ENCODE assay signal across 24 cellular contexts in genomic region chr15:29323557-29323956, GRCh38. TPM values are rescaled to one million over a fixed set of nuclear protein-coding genes. Genes with fewer than 3 reads are reported as not detected.
DNase-seq lines count a peak whose midpoint lies in the region; ATAC-seq and TF ChIP-seq lines count a peak whose summit lies in the region.
"Had no signal": no experiment of that assay in that cellular context is flagged by ENCODE, and none has a peak within 500 bp of the region (broad histone marks: within the 10 kb centered on the region; RNA-seq: fewer than 3 reads in every experiment).

No MANE protein-coding gene starts in this region.

- H3K27ac Mint-ChIP-seq in memory B cell (peak overlapping the region; percentile 61), GM23338 (no peak overlapping the region)
- H3K27ac Mint-ChIP-seq: CD14-positive monocyte; CD4-positive, alpha-beta memory T cell; CD4-positive, CD25-positive, alpha-beta regulatory T cell; CD8-positive, alpha-beta memory T cell had no signal

- H3K9me2 ChIP-seq in GM23338 (ENCODE audit: insufficient read depth), result no peaks in the 10 kb centered on the region

- no peak for TF ChIP-seq CTCF in GM20000 (IDR thresholded peaks at IDR 0.05; ENCODE audit: extremely low read depth, missing control alignments)
- no peak for TF ChIP-seq CTCF in OCI-LY3 (IDR thresholded peaks at IDR 0.05; ENCODE audit: low read depth, low read length)
- TF ChIP-seq CTCF in GM23338 (conservative IDR thresholded peaks at IDR 0.05; ENCODE audit: low read depth in 2 of 2), result no peak

- H4K8ac ChIP-seq in trophoblast cell (ENCODE audit: low read depth, low read length), result no peak overlapping the region

- H3K36me3 ChIP-seq in OCI-LY3 (replicated peaks; ENCODE audit: low read depth, low read length), result peaks cover 18% of the 10 kb centered on the region
- H3K36me3 ChIP-seq in trophoblast cell (ENCODE audit: control insufficient read depth in 1 of 2, insufficient read depth in 2 of 2, low read length in 2 of 2), result no peaks in the 10 kb centered on the region
- H3K36me3 ChIP-seq in GM23338 (ENCODE audit: insufficient read depth), result no peaks in the 10 kb centered on the region
- H3K36me3 ChIP-seq: BE2C, BLaER1 had no signal

- H3K9me3 Mint-ChIP-seq in memory B cell, result peaks cover 20% of the 10 kb centered on the region
- peaks cover 18% of the 10 kb centered on the region for H3K9me3 Mint-ChIP-seq in GM23338

- ATAC-seq in memory B cell (ENCODE audit: low read depth), result peak; percentile 53
- no peak for ATAC-seq in GM23338

- H3K27me3 Mint-ChIP-seq in memory B cell (no peaks in the 10 kb centered on the region), GM23338 (ENCODE audit: insufficient read depth, low read depth, poor library complexity) (peaks cover 2% of the 10 kb centered on the region)

- H3K36me3 Mint-ChIP-seq in memory B cell, result peaks cover 18% of the 10 kb centered on the region
- H3K36me3 Mint-ChIP-seq in GM23338 (ENCODE audit: low read depth), result peaks cover 11% of the 10 kb centered on the region; the same call in 2 of the 3 replicates
- H3K36me3 Mint-ChIP-seq: CD14-positive monocyte; CD4-positive, alpha-beta memory T cell had no signal

- H3K4me3 ChIP-seq in OCI-LY3 (ENCODE audit: low read length), result no peak overlapping the region
- H3K4me3 ChIP-seq in trophoblast cell (ENCODE audit: low read depth, low read length), result no peak overlapping the region
- H3K4me3 ChIP-seq in GM23338, result no peak overlapping the region
- H3K4me3 ChIP-seq: BLaER1 had no signal

- H3K4ac ChIP-seq in trophoblast cell (ENCODE audit: low read depth, low read length), result no peak overlapping the region

- H3K27ac ChIP-seq in OCI-LY3 (ENCODE audit: low read length) (peak overlapping the region; percentile 62), trophoblast cell (ENCODE audit: low read depth, low read length) (no peak overlapping the region), GM23338 (ENCODE audit: low read depth) (no peak overlapping the region)
- H3K27ac ChIP-seq: BLaER1 had no signal

- no peaks in the 10 kb centered on the region for H3K79me1 ChIP-seq in trophoblast cell (ENCODE audit: low read length)

- H3K4me3 Mint-ChIP-seq in memory B cell (no peak overlapping the region), GM23338 (no peak overlapping the region)
- H3K4me3 Mint-ChIP-seq: CD14-positive monocyte; CD4-positive, alpha-beta memory T cell; CD4-positive, CD25-positive, alpha-beta regulatory T cell; CD8-positive, alpha-beta memory T cell had no signal

- H3K14ac ChIP-seq in trophoblast cell (ENCODE audit: low read length), result no peak overlapping the region

- H3F3A ChIP-seq in GM23338 (replicated peaks; ENCODE audit: low read depth), result no peaks in the 10 kb centered on the region

- no CpG with 5 or more reads among the region's 1 CpG for WGBS in trophoblast cell (ENCODE audit: extremely low coverage, insufficient coverage, insufficient read length)

- H3K79me2 ChIP-seq in OCI-LY3 (ENCODE audit: low read length) (no peaks in the 10 kb centered on the region), trophoblast cell (ENCODE audit: control insufficient read depth, insufficient read depth, low read length, poor library complexity) (no peaks in the 10 kb centered on the region), GM23338 (replicated peaks; ENCODE audit: insufficient read depth) (no peaks in the 10 kb centered on the region)

- no peak overlapping the region for H4K12ac ChIP-seq in trophoblast cell (ENCODE audit: low read depth, low read length)

- H3K4me1 ChIP-seq in OCI-LY3 (ENCODE audit: low read length), result peaks cover 28% of the 10 kb centered on the region
- H3K4me1 ChIP-seq in trophoblast cell (ENCODE audit: control insufficient read depth in 1 of 2, insufficient read depth in 2 of 2, low read length in 2 of 2), result peaks cover 0 to 3% of the 10 kb centered on the region in 2 experiments
- H3K4me1 ChIP-seq in GM23338 (ENCODE audit: insufficient read depth), result peaks cover 25% of the 10 kb centered on the region
- H3K4me1 ChIP-seq: BE2C had no signal

- peak; percentile 22 for DNase-seq in GM20000 (ENCODE audit: low spot score)
- DNase-seq in memory B cell (ENCODE audit: low spot score in 2 of 2), result no peak
- no peak for DNase-seq in trophoblast cell
- no peak for DNase-seq in cortex of kidney (lab: John Stamatoyannopoulos, UW)
- DNase-seq in inferior parietal cortex (ENCODE audit: extremely low spot score), result no peak
- no peak for DNase-seq in GM23338 (ENCODE audit: low spot score)
- DNase-seq: 8988T; ACHN; BE2C; C1 segment of cervical spinal cord; CD4-positive, alpha-beta memory T cell; CD4-positive, CD25-positive, alpha-beta regulatory T cell; CD8-positive, alpha-beta memory T cell; COR-L47; DMS 273 treated with DMSO at 0.1 percent for 48 hours; DMS153; DMS53; DMS79; DND-41; EL; GDM1 had no signal

- H4K20me1 ChIP-seq in OCI-LY3 (ENCODE audit: insufficient read depth, low read length) (no peaks in the 10 kb centered on the region), GM23338 (replicated peaks; ENCODE audit: insufficient read depth) (no peaks in the 10 kb centered on the region)
- H4K20me1 ChIP-seq: BLaER1 had no signal

- H3K27me3 ChIP-seq in OCI-LY3 (ENCODE audit: low read depth, low read length) (no peaks in the 10 kb centered on the region), trophoblast cell (ENCODE audit: insufficient read depth, low read length) (no peaks in the 10 kb centered on the region), GM23338 (ENCODE audit: insufficient read depth) (no peaks in the 10 kb centered on the region)
- H3K27me3 ChIP-seq: BE2C, BLaER1 had no signal

- H3K9me3 ChIP-seq in OCI-LY3 (ENCODE audit: insufficient read depth, low read length) (peaks cover 14% of the 10 kb centered on the region; the same call in 1 of the 2 replicates), trophoblast cell (ENCODE audit: insufficient read depth, low read depth, low read length) (no peaks in the 10 kb centered on the region)
- H3K9me3 ChIP-seq: BE2C had no signal

- H3K9ac ChIP-seq in OCI-LY3 (ENCODE audit: low read length) (no peak overlapping the region; the same call in 1 of the 2 replicates), trophoblast cell (ENCODE audit: low read length) (no peak overlapping the region)
- H3K9ac ChIP-seq: BLaER1 had no signal

- no peak overlapping the region for H2AK5ac ChIP-seq in trophoblast cell (ENCODE audit: low read length)

- H3K23ac ChIP-seq in trophoblast cell (ENCODE audit: low read length), result no peak overlapping the region

- H3K4me2 ChIP-seq in OCI-LY3 (ENCODE audit: low read length), result peak overlapping the region; percentile 40
- H3K4me2 ChIP-seq in trophoblast cell (ENCODE audit: low read length), result no peak overlapping the region
- H3K4me2 ChIP-seq in GM23338, result no peak overlapping the region
- H3K4me2 ChIP-seq: BLaER1 had no signal

- 0 out of 2 replicates have a peak overlapping the region, but pooled peaks have one; percentile 4 for H2AFZ ChIP-seq in OCI-LY3 (ENCODE audit: low read depth, low read length)
- H2AFZ ChIP-seq in trophoblast cell (ENCODE audit: insufficient read depth, low read length, poor library complexity), result no peak overlapping the region
- H2AFZ ChIP-seq in GM23338, result no peak overlapping the region

- H3K4me1 Mint-ChIP-seq in memory B cell, result peaks cover 2% of the 10 kb centered on the region
- H3K4me1 Mint-ChIP-seq in GM23338, result peaks cover 34% of the 10 kb centered on the region
- H3K4me1 Mint-ChIP-seq: CD14-positive monocyte; CD4-positive, alpha-beta memory T cell; CD4-positive, CD25-positive, alpha-beta regulatory T cell; CD8-positive, alpha-beta memory T cell had no signal

- H2BK120ac ChIP-seq in trophoblast cell (ENCODE audit: insufficient read depth, low read length, poor library complexity), result no peak overlapping the region

- H3K18ac ChIP-seq in trophoblast cell (ENCODE audit: low read length), result no peak overlapping the region

- H2BK5ac ChIP-seq in trophoblast cell (ENCODE audit: low read depth, low read length, poor library complexity), result no peak overlapping the region

- H4K91ac ChIP-seq in trophoblast cell (ENCODE audit: low read depth, low read length), result no peak overlapping the region

- H2BK12ac ChIP-seq in trophoblast cell (ENCODE audit: low read length), result no peak overlapping the region

TF ChIP-seq in GM23338, 12 proteins besides CTCF, POLR2A, EP300 and RAD21 (continues in another document):
- TF ChIP-seq ZNF331 (CRISPR knock-in tag; IDR thresholded peaks at IDR 0.05; ENCODE audit: low read depth) (no peak), CREB1 (CRISPR knock-in tag; IDR thresholded peaks at IDR 0.05; ENCODE audit: low read depth) (no peak), EZH2 (IDR thresholded peaks at IDR 0.05; ENCODE audit: low read depth, unreplicated experiment) (no peak), POLR2AphosphoS5 (IDR thresholded peaks at IDR 0.05; ENCODE audit: low read depth) (no peak), JUNB (IDR thresholded peaks at IDR 0.05; ENCODE audit: unreplicated experiment) (no peak)

RNA-seq across cellular contexts. Expression of gene NSMCE3, which starts 53.9 kb away (rescaled TPM):
- polyA plus RNA-seq in trophoblast cell (2013), result 5.7 and 6.0 TPM in 2 replicates
- 9.7 and 11.0 TPM in 2 replicates for total RNA-seq in GM23338 (2014; rRNA removed; shearing (Covaris generic))
- polyA plus RNA-seq in GM23338 (2016; fragmentation: Nextera tagmentation; extraction: Ambion mirVana), result 10.0 and 10.5 TPM in 2 replicates
